5 cellular contexts compared by ENCODE assay signal in genomic region chr2:21781962-21782361, GRCh38.
"Had no signal": no experiment of that assay in that cellular context is flagged by ENCODE, and none has a peak within 500 bp of the region (broad histone marks: within the 10 kb centered on the region; RNA-seq: fewer than 3 reads in every experiment).

No MANE protein-coding gene starts in this region.

- ATAC-seq: GM23338, K562 had no signal

- DNase-seq: H9, HCEC 1CT, IMR-90 had no signal
